21 cellular contexts compared by ENCODE assay signal in the genomic region with DNA sequence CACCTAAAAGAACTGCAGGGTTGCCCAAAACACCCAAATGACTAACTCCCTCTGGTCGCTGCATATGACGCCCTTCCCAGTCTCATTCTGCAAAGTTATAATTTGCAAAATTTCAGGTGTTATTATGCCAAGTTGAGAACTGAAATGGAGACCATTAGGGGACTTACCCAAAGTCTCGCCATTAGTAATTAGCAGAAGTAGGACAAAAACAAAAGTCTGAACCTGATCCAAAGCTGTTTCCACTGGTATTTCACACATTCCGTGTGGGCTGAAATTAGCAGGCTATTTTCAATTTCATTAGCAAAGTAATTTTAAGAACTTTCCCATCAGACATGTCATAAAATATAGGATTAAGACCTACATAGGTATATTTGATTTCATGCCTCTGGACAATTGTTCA. TPM values are rescaled to one million over a fixed set of nuclear protein-coding genes. Genes with fewer than 3 reads are reported as not detected.
DNase-seq lines count a peak whose midpoint lies in the region; ATAC-seq and TF ChIP-seq lines count a peak whose summit lies in the region.
"Had no signal": no experiment of that assay in that cellular context is flagged by ENCODE, and none has a peak within 500 bp of the region (broad histone marks: within the 10 kb centered on the region; RNA-seq: fewer than 3 reads in every experiment).

No MANE protein-coding gene starts in this region.

- peaks cover 26 to 34% of the 10 kb centered on the region in 2 donors for H3K36me3 Mint-ChIP-seq in naive B cell
- H3K36me3 Mint-ChIP-seq: T-cell had no signal

- peaks cover 64% of the 10 kb centered on the region for H3F3A ChIP-seq in DOHH2 (ENCODE audit: control insufficient read depth, insufficient read depth)
- no peaks in the 10 kb centered on the region for H3F3A ChIP-seq in Loucy (ENCODE audit: low read depth)

- H3K4me1 Mint-ChIP-seq in naive B cell, result peaks cover 59 to 90% (median 69%) of the 10 kb centered on the region in 3 donors

- H3K9me2 ChIP-seq in DOHH2 (replicated peaks; ENCODE audit: control insufficient read depth, low read length) (no peaks in the 10 kb centered on the region), Loucy (replicated peaks; ENCODE audit: low read depth, low read length) (no peaks in the 10 kb centered on the region)

- H3K27me3 Mint-ChIP-seq in naive B cell, result no peaks in the 10 kb centered on the region

- no peak overlapping the region for H2AFZ ChIP-seq in Loucy (ENCODE audit: low read length)

- DNase-seq in naive B cell (no peak), COR-L47 (lab: John Stamatoyannopoulos, UW) (no peak), HT-29 (ENCODE audit: low spot score) (no peak)
- DNase-seq: EL, H7, MV-4-11, NCI-H1436, NCI-H2081, NCI-H510A, NCI-H774, Peyer's patch, T-cell, T1000 had no signal

- H3K4me1 ChIP-seq in DOHH2 (ENCODE audit: control insufficient read depth, low read length) (peaks cover 100% of the 10 kb centered on the region), Loucy (ENCODE audit: insufficient read depth, low read length, poor library complexity, severe bottlenecking) (peaks cover 56% of the 10 kb centered on the region)

- no peak overlapping the region for H3K9ac ChIP-seq in Loucy (ENCODE audit: low read depth, low read length, poor library complexity, severe bottlenecking)

- H3K9me3 ChIP-seq in DOHH2 (ENCODE audit: control insufficient read depth, insufficient read depth, low read length) (no peaks in the 10 kb centered on the region), Loucy (ENCODE audit: insufficient read depth, low read depth, low read length) (no peaks in the 10 kb centered on the region)
- H3K9me3 ChIP-seq: Peyer's patch had no signal

- H3K27me3 ChIP-seq in DOHH2 (ENCODE audit: control insufficient read depth, low read length) (no peaks in the 10 kb centered on the region), Loucy (ENCODE audit: insufficient read depth, low read length, poor library complexity, severe bottlenecking) (no peaks in the 10 kb centered on the region)
- H3K27me3 ChIP-seq: Peyer's patch had no signal

- H3K27ac ChIP-seq in DOHH2 (ENCODE audit: low read depth, low read length), result peak overlapping the region; percentile 95
- H3K27ac ChIP-seq: C4-2B, SK-N-MC had no signal

- H4K20me1 ChIP-seq in DOHH2 (ENCODE audit: control insufficient read depth, insufficient read depth, low read depth, low read length), result no peaks in the 10 kb centered on the region
- no peaks in the 10 kb centered on the region for H4K20me1 ChIP-seq in Loucy (ENCODE audit: insufficient read depth, low read length, poor library complexity, severe bottlenecking)

- H3K4me3 ChIP-seq in DOHH2 (ENCODE audit: low read length) (peak overlapping the region; percentile 45), Loucy (ENCODE audit: low read length, poor library complexity, severe bottlenecking) (no peak overlapping the region)
- H3K4me3 ChIP-seq: Peyer's patch, SK-N-MC had no signal

- H3K9me3 Mint-ChIP-seq in naive B cell, result peaks cover 0 to 4% (median 0%) of the 10 kb centered on the region in 7 donors
- H3K9me3 Mint-ChIP-seq: T-cell had no signal

- H3K36me3 ChIP-seq in DOHH2 (ENCODE audit: control insufficient read depth, low read length) (peaks cover 87% of the 10 kb centered on the region), Loucy (ENCODE audit: insufficient read depth, low read length) (no peaks in the 10 kb centered on the region)
- H3K36me3 ChIP-seq: Peyer's patch had no signal

- H3K4me2 ChIP-seq in DOHH2 (ENCODE audit: low read length) (peak overlapping the region; percentile 82), Loucy (ENCODE audit: low read depth, low read length, poor library complexity, severe bottlenecking) (peak overlapping the region; percentile 46)

- no peak for TF ChIP-seq CTCF in DOHH2 (IDR thresholded peaks at IDR 0.05; ENCODE audit: low read depth, low read length, poor library complexity, severe bottlenecking)
- no peak for TF ChIP-seq CTCF in Loucy (conservative IDR thresholded peaks at IDR 0.05; ENCODE audit: low read length)

- H3K79me2 ChIP-seq in DOHH2 (ENCODE audit: control insufficient read depth, low read length), result peaks cover 84% of the 10 kb centered on the region
- H3K79me2 ChIP-seq in Loucy (ENCODE audit: insufficient read depth, low read length), result peaks cover 67% of the 10 kb centered on the region

- ATAC-seq in HG02588 (IDR thresholded peaks at IDR 0.05; ENCODE audit: unreplicated experiment), result peak; percentile 26
- ATAC-seq in naive B cell (ENCODE audit: low read depth in 2 of 2), result no peak
- no peak for ATAC-seq in HG03135 (IDR thresholded peaks at IDR 0.05; ENCODE audit: unreplicated experiment)
- no peak for ATAC-seq in GM21360 (IDR thresholded peaks at IDR 0.05; ENCODE audit: unreplicated experiment)
- ATAC-seq: Right ventricle myocardium inferior, T-cell had no signal

- H3K27ac Mint-ChIP-seq in naive B cell, result peak overlapping the region; percentile 74 to 100 (median 99)

- peak overlapping the region in 6 of 8 donors; percentile 5 to 93 (median 76) for H3K4me3 Mint-ChIP-seq in naive B cell
- H3K4me3 Mint-ChIP-seq: T-cell had no signal

RNA-seq across cellular contexts. Expression of gene RUBCNL, which starts 6.8 kb away (rescaled TPM):
- 100 to 1,000 TPM; 102 to 156 (median 129) TPM for polyA plus RNA-seq in naive B cell (ENCODE audit: low read depth in 6 of 6)
- not detected in 2 replicates for total RNA-seq in HT-29 (2014; rRNA removed; shearing (Covaris generic))
